23 cellular contexts compared by ENCODE assay signal in genomic region chr18:39406941-39407340, GRCh38.
"Had no signal": no experiment of that assay in that cellular context is flagged by ENCODE, and none has a peak within 500 bp of the region (broad histone marks: within the 10 kb centered on the region; RNA-seq: fewer than 3 reads in every experiment).

No MANE protein-coding gene starts in this region.

- H3K36me3 ChIP-seq: adrenal gland, ascending aorta, colonic mucosa, esophagus squamous epithelium, gastrocnemius medialis, left ventricle myocardium inferior, right atrium auricular region, suprapubic skin, tibial nerve had no signal

- H3K27me3 ChIP-seq: adrenal gland, ascending aorta, colonic mucosa, esophagus squamous epithelium, gastrocnemius medialis, right atrium auricular region, suprapubic skin, tibial nerve had no signal

- ATAC-seq: activated T-cell treated with anti-CD3 and anti-CD28 coated beads, Interleukin-2, amount 50 U/mL, for 4 hours; gastrocnemius medialis; natural killer cell; stimulated activated effector memory CD8-positive, alpha-beta T cell treated with anti-CD3 and anti-CD28 coated beads, Interleukin-12 subunit alpha, Interleukin-12 subunit beta, amount 100 ng/mL, for 72 hours; stimulated activated naive CD8-positive, alpha-beta T cell treated with anti-CD3 and anti-CD28 coated beads, Interleukin-15, amount 100 ng/mL, for 72 hours had no signal

- H3K9me3 ChIP-seq: adrenal gland, ascending aorta, colonic mucosa, esophagus squamous epithelium, gastrocnemius medialis, left ventricle myocardium inferior, right atrium auricular region, suprapubic skin, tibial nerve had no signal

- H3K4me1 ChIP-seq: adrenal gland, ascending aorta, colonic mucosa, esophagus squamous epithelium, gastrocnemius medialis, left ventricle myocardium inferior, right atrium auricular region, suprapubic skin, tibial nerve had no signal

- H3K27ac ChIP-seq: adrenal gland, ascending aorta, colonic mucosa, esophagus squamous epithelium, gastrocnemius medialis, left ventricle myocardium inferior, right atrium auricular region, suprapubic skin, tibial nerve had no signal

- DNase-seq: activated CD4-positive, alpha-beta T cell treated with anti-CD3 and anti-CD28 coated beads for 4 hours; activated CD4-positive, alpha-beta T cell treated with anti-CD3 and anti-CD28 coated beads, Interleukin-2, amount 50 U/mL, for 48 hours; activated CD4-positive, CD25-positive, alpha-beta regulatory T cell; activated CD8-positive, alpha-beta memory T cell treated with anti-CD3 and anti-CD28 coated beads, Interleukin-2, amount 50 U/mL, for 48 hours; activated naive CD4-positive, alpha-beta T cell; activated T-cell treated with anti-CD3 and anti-CD28 coated beads, Interleukin-2, amount 50 U/mL, for 4 hours; adrenal gland; colonic mucosa; esophagus squamous epithelium; gastrocnemius medialis; hippocampal formation; kidney glomerular epithelial cell; left ventricle myocardium inferior; mammary epithelial cell; natural killer cell; stimulated activated CD4-positive, alpha-beta T cell treated with anti-CD3 and anti-CD28 coated beads, Interleukin-1b, Interleukin-23, amount 100 ng/mL, for 48 hours; stimulated activated naive CD8-positive, alpha-beta T cell treated with anti-CD3 and anti-CD28 coated beads, Interleukin-15, amount 100 ng/mL, for 72 hours; T1000 had no signal

- H3K4me3 ChIP-seq: adrenal gland, ascending aorta, colonic mucosa, esophagus squamous epithelium, gastrocnemius medialis, left ventricle myocardium inferior, right atrium auricular region, suprapubic skin, tibial nerve had no signal
